8 cellular contexts compared by ENCODE assay signal in genomic region chr22:46737105-46737975, GRCh38. TPM values are rescaled to one million over a fixed set of nuclear protein-coding genes. Genes with fewer than 3 reads are reported as not detected.
DNase-seq lines count a peak whose midpoint lies in the region; ATAC-seq, FAIRE-seq and TF ChIP-seq lines count a peak whose summit lies in the region.

No MANE protein-coding gene starts in this region.

- H3K4me3 Mint-ChIP-seq in activated CD8-positive, alpha-beta T cell treated with anti-CD3 and anti-CD28 coated beads, Interleukin-2, amount 10 ng/mL, durations not matched to agents 7 days and 5 days = peak overlapping the region; percentile 100

- POLR2A ChIA-PET in activated CD8-positive, alpha-beta T cell treated with anti-CD3 and anti-CD28 coated beads, Interleukin-2, amount 10 ng/mL, durations not matched to agents 7 days and 5 days (lab: Charles Lee) = no interaction called here
- POLR2A ChIA-PET in endothelial cell of umbilical vein (lab: Charles Lee) = no interaction called here

- peak; percentile 62 for FAIRE-seq in endothelial cell of umbilical vein (lab: Jason Lieb, UNC)

- peak overlapping the region; percentile 60 to 97 (median 75) for H3K4me3 ChIP-seq in endothelial cell of umbilical vein (replicated peaks in 1 of 3; ENCODE audit: insufficient read depth in 1 of 3, low read depth in 1 of 3, low read length in 3 of 3)
- H3K4me3 ChIP-seq in mucosa of descending colon = peak overlapping the region; percentile 84
- H3K4me3 ChIP-seq in thymus (ENCODE audit: low read length) = peak overlapping the region; percentile 93

- no peaks in the 10 kb centered on the region for H3K36me3 ChIP-seq in endothelial cell of umbilical vein (ENCODE audit: control insufficient read depth in 2 of 2, extremely low read depth in 1 of 2, insufficient read depth in 2 of 2, low read length in 2 of 2)
- no peaks in the 10 kb centered on the region for H3K36me3 ChIP-seq in mucosa of descending colon (ENCODE audit: low read depth)
- H3K36me3 ChIP-seq in thymus (ENCODE audit: control insufficient read depth, insufficient read depth) = no peaks in the 10 kb centered on the region

- intact Hi-C loops in endothelial cell of umbilical vein (cut with micrococcal nuclease) (loop anchor here (2.0 kb wide), 1 partner anchor 61 kb away; no protein-coding TSS in a partner anchor), mucosa of descending colon (cut with DNase I, micrococcal nuclease) (no loop called here)

- no peaks in the 10 kb centered on the region for H4K20me1 ChIP-seq in endothelial cell of umbilical vein (replicated peaks; ENCODE audit: control insufficient read depth, extremely low read depth, insufficient read depth, low read length)

- peaks cover 59% of the 10 kb centered on the region for H3K79me2 ChIP-seq in endothelial cell of umbilical vein (ENCODE audit: control insufficient read depth, insufficient read depth, low read length)

- no TSS peak for BruUV-seq in endothelial cell of umbilical vein (replicated peaks; lab: Mats Ljungman, UMichigan)

- peak overlapping the region; percentile 91 for H3K4me2 ChIP-seq in endothelial cell of umbilical vein (ENCODE audit: insufficient read depth, low read length)

- H3K27ac Mint-ChIP-seq in activated CD8-positive, alpha-beta T cell treated with anti-CD3 and anti-CD28 coated beads, Interleukin-2, amount 10 ng/mL, durations not matched to agents 7 days and 5 days = peak overlapping the region; percentile 98

- ATAC-seq in activated CD8-positive, alpha-beta T cell treated with anti-CD3 and anti-CD28 coated beads, Interleukin-2, amount 10 ng/mL, durations not matched to agents 7 days and 5 days = peak; percentile 46
- ATAC-seq in mucosa of descending colon = peak; percentile 15

- H3K9me3 ChIP-seq in endothelial cell of umbilical vein (replicated peaks; ENCODE audit: control insufficient read depth, insufficient read depth, low read length) = no peaks in the 10 kb centered on the region
- H3K9me3 ChIP-seq in mucosa of descending colon = no peaks in the 10 kb centered on the region
- no peaks in the 10 kb centered on the region for H3K9me3 ChIP-seq in thymus (ENCODE audit: control insufficient read depth)

- peak overlapping the region; percentile 94 for H3K9ac ChIP-seq in endothelial cell of umbilical vein (replicated peaks; ENCODE audit: extremely low read depth, insufficient read depth, low read length)

- no peaks in the 10 kb centered on the region for H3K27me3 Mint-ChIP-seq in activated CD8-positive, alpha-beta T cell treated with anti-CD3 and anti-CD28 coated beads, Interleukin-2, amount 10 ng/mL, durations not matched to agents 7 days and 5 days (ENCODE audit: low read depth)

- CTCF ChIA-PET in activated CD8-positive, alpha-beta T cell treated with anti-CD3 and anti-CD28 coated beads, Interleukin-2, amount 10 ng/mL, durations not matched to agents 7 days and 5 days (lab: Charles Lee) = no interaction called here
- CTCF ChIA-PET in endothelial cell of umbilical vein (lab: Charles Lee) = interaction anchor here (2.2 kb wide), 1 partner anchor 12 kb away, joined by 8 read pairs; no protein-coding TSS in a partner anchor

- no peak for TF ChIP-seq POLR2A in endothelial cell of umbilical vein (IDR thresholded peaks at IDR 0.05; ENCODE audit: low read depth, low read length)

- WGBS in thymus = 7% methylated on average over 53 of the region's 53 CpGs

- H3K27me3 ChIP-seq in endothelial cell of umbilical vein (ENCODE audit: control insufficient read depth in 2 of 2, insufficient read depth in 2 of 2, low read length in 2 of 2) (no peaks in the 10 kb centered on the region), thymus (ENCODE audit: control insufficient read depth, insufficient read depth) (no peaks in the 10 kb centered on the region)

- H3K9me1 ChIP-seq in endothelial cell of umbilical vein (replicated peaks; ENCODE audit: control insufficient read depth, extremely low read depth, insufficient read depth, low read length) = no peaks in the 10 kb centered on the region

- peaks cover 39% of the 10 kb centered on the region for H3K4me1 ChIP-seq in endothelial cell of umbilical vein (ENCODE audit: control insufficient read depth, extremely low read depth, insufficient read depth, low read length)
- peaks cover 77% of the 10 kb centered on the region for H3K4me1 ChIP-seq in mucosa of descending colon (ENCODE audit: low read depth)
- H3K4me1 ChIP-seq in thymus (ENCODE audit: control insufficient read depth, insufficient read depth, low read length) = peaks cover 22% of the 10 kb centered on the region

- H3K27ac ChIP-seq in endothelial cell of umbilical vein (ENCODE audit: insufficient read depth, low read depth, low read length) = peak overlapping the region; percentile 90
- H3K27ac ChIP-seq in thymus (ENCODE audit: low read depth) = peak overlapping the region; percentile 94

- DNase-seq in stimulated activated CD4-positive, alpha-beta T cell treated with anti-CD3 and anti-CD28 coated beads, Interleukin-12 subunit alpha, Interleukin-12 subunit beta, amount 100 ng/mL, for 4 hours = peak; percentile 37
- DNase-seq in stimulated activated CD4-positive, alpha-beta T cell treated with anti-CD3 and anti-CD28 coated beads, Interleukin-2, amount 100 ng/mL, for 48 hours = no peak
- DNase-seq in Kasumi-1 (lab: John Stamatoyannopoulos, UW) (peak; percentile 45 to 60), endothelial cell of umbilical vein (ENCODE audit: low read depth, low spot score) (peak; percentile 38), mucosa of descending colon (peak; percentile 57 to 72 (median 72)), midbrain (lab: John Stamatoyannopoulos, UW) (no peak)
- peak; percentile 65 for DNase-seq in activated CD8-positive, alpha-beta T cell treated with anti-CD3 and anti-CD28 coated beads, Interleukin-2, amount 10 ng/mL, durations not matched to agents 7 days and 5 days

- dilution Hi-C loops in endothelial cell of umbilical vein (cut with MboI; ENCODE audit: extremely low pct_ligation_motif_present, low sequenced_read_pairs) = no loop called here

- no peak for TF ChIP-seq CTCF in endothelial cell of umbilical vein (IDR thresholded peaks at IDR 0.05; ENCODE audit: extremely low read depth in 1 of 2, insufficient read depth in 1 of 2, low read depth in 1 of 2, low read length in 2 of 2)
- no peak for TF ChIP-seq CTCF in mucosa of descending colon (IDR thresholded peaks at IDR 0.05)

- peaks cover 44% of the 10 kb centered on the region for H3K4me1 Mint-ChIP-seq in activated CD8-positive, alpha-beta T cell treated with anti-CD3 and anti-CD28 coated beads, Interleukin-2, amount 10 ng/mL, durations not matched to agents 7 days and 5 days (ENCODE audit: low read depth)

- H2AFZ ChIP-seq in endothelial cell of umbilical vein (ENCODE audit: low read depth, low read length) = no peak overlapping the region

- peaks cover 30% of the 10 kb centered on the region for H3K36me3 Mint-ChIP-seq in activated CD8-positive, alpha-beta T cell treated with anti-CD3 and anti-CD28 coated beads, Interleukin-2, amount 10 ng/mL, durations not matched to agents 7 days and 5 days (ENCODE audit: low read depth)

- no peaks in the 10 kb centered on the region for H3K9me3 Mint-ChIP-seq in activated CD8-positive, alpha-beta T cell treated with anti-CD3 and anti-CD28 coated beads, Interleukin-2, amount 10 ng/mL, durations not matched to agents 7 days and 5 days (ENCODE audit: insufficient read depth)

TF ChIP-seq in endothelial cell of umbilical vein, 7 proteins besides CTCF, POLR2A, EP300 and RAD21:
- no peak for TF ChIP-seq MYC (IDR thresholded peaks at IDR 0.05; ENCODE audit: low read depth, low read length)
- no peak for TF ChIP-seq POLR2AphosphoS5 (IDR thresholded peaks at IDR 0.05; ENCODE audit: insufficient read depth, low read depth, low read length)
- TF ChIP-seq EZH2 (IDR thresholded peaks at IDR 0.05; ENCODE audit: borderline replicate concordance, low read depth, low read length, severe bottlenecking) = no peak
- TF ChIP-seq FOS (IDR thresholded peaks at IDR 0.05; ENCODE audit: borderline replicate concordance, insufficient read depth, low read length) = no peak
- no peak for TF ChIP-seq MAX (IDR thresholded peaks at IDR 0.05; ENCODE audit: insufficient read depth, insufficient read length)
- no peak for TF ChIP-seq JUN (IDR thresholded peaks at IDR 0.05; ENCODE audit: borderline replicate concordance, insufficient read depth, insufficient read length, low read depth)
- TF ChIP-seq GATA2 (IDR thresholded peaks at IDR 0.05; ENCODE audit: insufficient read depth, insufficient read length, low read depth, low read length) = no peak

RNA-seq across cellular contexts. Expression of gene CERK, which starts 0.7 kb away (rescaled TPM):
- 10 to 100 TPM; 61.1 to 65.6 TPM for total RNA-seq in activated CD8-positive, alpha-beta T cell treated with anti-CD3 and anti-CD28 coated beads, Interleukin-2, amount 10 ng/mL, durations not matched to agents 7 days and 5 days
- total RNA-seq in endothelial cell of umbilical vein (88.0 and 104 TPM in 2 replicates), mucosa of descending colon (10 to 100 TPM; 40.3 to 51.7 (median 50.0) TPM)
- polyA plus RNA-seq in endothelial cell of umbilical vein (44.1 and 61.1 TPM in 2 replicates), thymus (47.1 TPM)
- polyA plus RNA-seq in endothelial cell of umbilical vein (2011; cell fraction: cytosol; rRNA removed) = 50.7 and 54.4 TPM in 2 replicates
- 68.9 and 69.2 TPM in 2 replicates for polyA plus RNA-seq in endothelial cell of umbilical vein (2011; cell fraction: nucleus; rRNA removed)
- polyA plus RNA-seq in endothelial cell of umbilical vein (2012) = 59.7 and 68.3 TPM in 2 replicates
- polyA minus RNA-seq in endothelial cell of umbilical vein = 115 and 119 TPM in 2 replicates
- polyA minus RNA-seq in endothelial cell of umbilical vein (2011; cell fraction: cytosol; rRNA and poly(A)+ RNA removed) = 11.3 TPM
- polyA minus RNA-seq in endothelial cell of umbilical vein (2011; cell fraction: nucleus; rRNA and poly(A)+ RNA removed) = 51.1 and 53.1 TPM in 2 replicates

RNA-seq across cellular contexts. Expression of gene TBC1D22A, which starts 25.1 kb away (rescaled TPM):
- 10 to 100 TPM; 34.1 to 38.7 TPM for total RNA-seq in activated CD8-positive, alpha-beta T cell treated with anti-CD3 and anti-CD28 coated beads, Interleukin-2, amount 10 ng/mL, durations not matched to agents 7 days and 5 days
- total RNA-seq in endothelial cell of umbilical vein (32.4 and 32.9 TPM in 2 replicates), mucosa of descending colon (10 to 100 TPM; 35.6 to 51.9 (median 41.8) TPM)
- polyA plus RNA-seq in endothelial cell of umbilical vein (23.2 and 26.1 TPM in 2 replicates), thymus (25.7 TPM)
- polyA plus RNA-seq in endothelial cell of umbilical vein (2011; cell fraction: cytosol; rRNA removed) = 21.4 and 21.7 TPM in 2 replicates
- polyA plus RNA-seq in endothelial cell of umbilical vein (2011; cell fraction: nucleus; rRNA removed) = 18.9 and 19.7 TPM in 2 replicates
- 19.8 and 23.4 TPM in 2 replicates for polyA plus RNA-seq in endothelial cell of umbilical vein (2012)
- 25.6 and 29.5 TPM in 2 replicates for polyA minus RNA-seq in endothelial cell of umbilical vein
- polyA minus RNA-seq in endothelial cell of umbilical vein (2011; cell fraction: cytosol; rRNA and poly(A)+ RNA removed) = 7.7 TPM
- 24.2 and 29.1 TPM in 2 replicates for polyA minus RNA-seq in endothelial cell of umbilical vein (2011; cell fraction: nucleus; rRNA and poly(A)+ RNA removed)

Comparison
In these comparisons a context has a peak if more than half of its experiments do, and no peak if none do; other contexts are left out.
1. DNase-seq: peak in stimulated activated CD4-positive, alpha-beta T cell treated with anti-CD3 and anti-CD28 coated beads, Interleukin-12 subunit alpha, Interleukin-12 subunit beta, amount 100 ng/mL, for 4 hours (single experiment), Kasumi-1 (2 of 2), activated CD8-positive, alpha-beta T cell treated with anti-CD3 and anti-CD28 coated beads, Interleukin-2, amount 10 ng/mL, durations not matched to agents 7 days and 5 days (single experiment), endothelial cell of umbilical vein (single experiment) and mucosa of descending colon (3 of 3); none in stimulated activated CD4-positive, alpha-beta T cell treated with anti-CD3 and anti-CD28 coated beads, Interleukin-2, amount 100 ng/mL, for 48 hours (0 of 2) and midbrain (single experiment).
2. Peak in every context shown above with its lines, with median percentiles within 50 percentile points of each other: H3K4me3 ChIP-seq.